In the genomic region with DNA sequence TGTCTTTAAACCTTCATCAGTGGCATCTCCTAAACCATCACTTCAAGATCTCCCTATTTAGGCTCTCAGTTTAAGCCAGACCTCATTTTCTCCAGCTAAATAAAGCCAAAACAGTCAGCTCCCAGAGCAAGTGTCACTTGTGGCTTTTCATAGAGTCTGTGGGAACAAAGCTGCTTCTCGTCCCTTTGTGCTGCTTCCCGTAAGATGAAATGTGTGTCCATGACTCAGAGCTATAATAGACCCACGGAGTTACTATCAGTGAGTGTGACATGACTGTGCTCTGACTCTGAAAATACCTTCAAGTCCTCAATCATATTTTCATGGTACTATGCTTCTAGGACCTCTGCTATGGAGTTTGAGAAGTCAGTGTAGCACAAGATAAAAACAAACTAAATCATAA, we compare ENCODE assay signal across 11 cellular contexts. TPM values are rescaled to one million over a fixed set of nuclear protein-coding genes. Genes with fewer than 3 reads are reported as not detected.
A peak's percentile ranks its signal among the peaks of the same experiment; 100 is the strongest.
DNase-seq lines count a peak whose midpoint lies in the region; ATAC-seq, FAIRE-seq and TF ChIP-seq lines count a peak whose summit lies in the region.
"Had no signal": no experiment of that assay in that cellular context is flagged by ENCODE, and none has a peak within 500 bp of the region (broad histone marks: within the 10 kb centered on the region; RNA-seq: fewer than 3 reads in every experiment).

No MANE protein-coding gene starts in this region.

- H3K4me3 Mint-ChIP-seq in activated naive CD4-positive, alpha-beta T cell treated with anti-CD3 and anti-CD28 coated beads for 36 hours, result no peak overlapping the region

- H2AK5ac ChIP-seq in mesenchymal stem cell (ENCODE audit: low read length, severe bottlenecking), result no peak overlapping the region

- H3K14ac ChIP-seq in mesenchymal stem cell (ENCODE audit: low read length in 2 of 2), result no peak overlapping the region

- TF ChIP-seq CTCF in BJ (IDR thresholded peaks at IDR 0.05; ENCODE audit: insufficient read depth, low read depth, low read length) (no peak), GM12878 (IDR thresholded peaks at IDR 0.05 in 2 of 3, conservative IDR thresholded peaks at IDR 0.05 in 1 of 3; ENCODE audit: control insufficient read depth in 2 of 3, extremely low read depth in 1 of 3, insufficient read depth in 1 of 3, low read depth in 3 of 3, low read length in 3 of 3) (no peak)

- POLR2A ChIA-PET in BJ (lab: Charles Lee) (interaction anchor here (0.6 kb wide), 1 partner anchor 92 kb away, joined by 6 read pairs; no protein-coding TSS in a partner anchor), GM12878 (lab: Charles Lee) (interaction anchor here (0.5 kb wide), 1 partner anchor 143 kb away, joined by 7 read pairs; no protein-coding TSS in a partner anchor)

- H3K36me3 ChIP-seq in BJ (ENCODE audit: control insufficient read depth, insufficient read depth, low read length), result no peaks in the 10 kb centered on the region
- H3K36me3 ChIP-seq in GM12878 (ENCODE audit: control insufficient read depth in 2 of 2, insufficient read depth in 2 of 2, low read length in 1 of 2), result no peaks in the 10 kb centered on the region
- no peaks in the 10 kb centered on the region for H3K36me3 ChIP-seq in mesenchymal stem cell (ENCODE audit: control insufficient read depth in 1 of 2, insufficient read depth in 2 of 2, low read depth in 1 of 2, low read length in 2 of 2)

- peak; percentile 82 for FAIRE-seq in H54 (lab: Jason Lieb, UNC)
- FAIRE-seq in GM12878 (lab: Jason Lieb, UNC), result no peak

- TF ChIP-seq POLR2A in H54 (IDR thresholded peaks at IDR 0.05; ENCODE audit: low read depth, low read length) (no peak), GM12878 (IDR thresholded peaks at IDR 0.05; ENCODE audit: low read depth, low read length) (no peak)

- SMC1A ChIA-PET in GM12878 (lab: Charles Lee; ENCODE audit: uncharacterized antibody, unreplicated experiment), result interaction anchor here (0.7 to 4.6 kb wide), 4 partner anchors 8 to 241 kb away, joined by 3 to 33 read pairs (median 4); no protein-coding TSS in a partner anchor

- no peaks in the 10 kb centered on the region for H3K79me2 ChIP-seq in GM12878 (ENCODE audit: control insufficient read depth, insufficient read depth, low read length)

- H3K79me1 ChIP-seq in mesenchymal stem cell (replicated peaks; ENCODE audit: low read length, poor library complexity, severe bottlenecking), result no peaks in the 10 kb centered on the region

- H4K8ac ChIP-seq in mesenchymal stem cell (ENCODE audit: low read length), result no peak overlapping the region

- TF ChIP-seq RAD21 in GM12878 (IDR thresholded peaks at IDR 0.05; ENCODE audit: insufficient read depth, low read depth, low read length), result no peak

- H3K9me3 ChIP-seq in GM12878 (replicated peaks; ENCODE audit: control insufficient read depth, insufficient read depth, low read length), result no peaks in the 10 kb centered on the region
- H3K9me3 ChIP-seq in mesenchymal stem cell (ENCODE audit: control insufficient read depth, low read length), result no peaks in the 10 kb centered on the region

- H3K27ac ChIP-seq in GM12878 (ENCODE audit: control insufficient read depth, insufficient read depth) (no peak overlapping the region), mesenchymal stem cell (ENCODE audit: low read length, poor library complexity, severe bottlenecking) (no peak overlapping the region)

- BruUV-seq in GM12878 (replicated peaks; lab: Mats Ljungman, UMichigan), result no TSS peak

- no peak overlapping the region for H3K23ac ChIP-seq in mesenchymal stem cell (ENCODE audit: low read length in 2 of 2)

- no peak overlapping the region for H3K4me2 ChIP-seq in GM12878 (ENCODE audit: control insufficient read depth, insufficient read depth)
- H3K4me2 ChIP-seq in mesenchymal stem cell (ENCODE audit: low read length, poor library complexity, severe bottlenecking), result no peak overlapping the region

- peak; percentile 21 for DNase-seq in BJ (ENCODE audit: low read depth)
- DNase-seq in H54 (ENCODE audit: insufficient read length, low spot score), result no peak
- DNase-seq in GM12878 (ENCODE audit: low read depth, low spot score), result no peak
- peak; percentile 77 for DNase-seq in mesenchymal stem cell
- DNase-seq in activated CD8-positive, alpha-beta memory T cell treated with anti-CD3 and anti-CD28 coated beads, Interleukin-2, amount 50 U/mL, for 4 hours, result no peak
- DNase-seq in NK-92 treated with Interleukin-12 subunit alpha and Interleukin-12 subunit beta, amount 100 ng/mL, for 24 hours (lab: John Stamatoyannopoulos, UW), result no peak
- DNase-seq in activated naive CD4-positive, alpha-beta T cell treated with anti-CD3 and anti-CD28 coated beads for 36 hours, result no peak
- DNase-seq: amniotic stem cell, NCI-H1417 treated with DMSO at 0.1 percent for 48 hours, NCI-H82 had no signal

- H3K27me3 ChIP-seq in BJ (ENCODE audit: control insufficient read depth, insufficient read depth, low read length) (no peaks in the 10 kb centered on the region; the same call in 1 of the 2 replicates), GM12878 (replicated peaks in 1 of 2; ENCODE audit: control insufficient read depth in 2 of 2, insufficient read depth in 2 of 2, low read length in 1 of 2) (no peaks in the 10 kb centered on the region), mesenchymal stem cell (ENCODE audit: control insufficient read depth in 1 of 2, insufficient read depth in 1 of 2, low read length in 2 of 2) (peaks cover 0 to 9% of the 10 kb centered on the region in 2 experiments)

- no peaks in the 10 kb centered on the region for H3K9me3 Mint-ChIP-seq in activated naive CD4-positive, alpha-beta T cell treated with anti-CD3 and anti-CD28 coated beads for 36 hours

- no peak overlapping the region for H2BK120ac ChIP-seq in mesenchymal stem cell (ENCODE audit: low read depth, low read length)

- H3K4me3 ChIP-seq in BJ (ENCODE audit: low read depth, low read length) (no peak overlapping the region), GM12878 (no peak overlapping the region), mesenchymal stem cell (ENCODE audit: insufficient read depth in 1 of 2, low read depth in 1 of 2, low read length in 2 of 2) (no peak overlapping the region)

- H3K9ac ChIP-seq in GM12878 (ENCODE audit: control insufficient read depth, insufficient read depth, low read length) (no peak overlapping the region), mesenchymal stem cell (ENCODE audit: low read length) (peak overlapping the region; percentile 37)

- no peaks in the 10 kb centered on the region for H3K36me3 Mint-ChIP-seq in activated naive CD4-positive, alpha-beta T cell treated with anti-CD3 and anti-CD28 coated beads for 36 hours (ENCODE audit: low read depth)

- ATAC-seq in GM12878, result no peak; the same call in 2 of the 3 replicates
- ATAC-seq in GM18909 (IDR thresholded peaks at IDR 0.05; ENCODE audit: poor library complexity, unreplicated experiment), result no peak

- CTCF ChIA-PET in BJ (lab: Yijun Ruan, JAX), result interaction anchor here (1.0 to 4.4 kb wide), 7 partner anchors 28 to 236 kb away, joined by 3 to 38 read pairs (median 6); no protein-coding TSS in a partner anchor
- CTCF ChIA-PET in GM12878 (lab: Yijun Ruan, JAX), result interaction anchor here (0.7 to 6.2 kb wide), 16 partner anchors 8 to 281 kb away, joined by 3 to 96 read pairs (median 4); partner anchors contain the start of gene ALKBH8
- CTCF ChIA-PET in activated naive CD4-positive, alpha-beta T cell treated with anti-CD3 and anti-CD28 coated beads for 36 hours (lab: Charles Lee), result interaction anchor here (1.2 to 1.4 kb wide), 3 partner anchors 12 to 222 kb away, joined by 3 to 4 read pairs (median 3); no protein-coding TSS in a partner anchor

- WGBS in GM12878 (ENCODE audit: insufficient coverage, insufficient replicate concordance, low lambda C conversion rate, missing lambda C conversion rate), result 18% methylated on average over 3 of the region's 3 CpGs
- WGBS in mesenchymal stem cell, result 8% methylated on average over 3 of the region's 3 CpGs

- H3K4ac ChIP-seq in mesenchymal stem cell (ENCODE audit: low read depth in 1 of 2, low read length in 2 of 2), result no peak overlapping the region

- H3K27me3 Mint-ChIP-seq in activated naive CD4-positive, alpha-beta T cell treated with anti-CD3 and anti-CD28 coated beads for 36 hours (ENCODE audit: low read depth), result peaks cover 4% of the 10 kb centered on the region

- RAD21 ChIA-PET in GM12878 (lab: Charles Lee; ENCODE audit: unreplicated experiment), result interaction anchor here (1.3 to 2.8 kb wide), 2 partner anchors 28 to 206 kb away, joined by 4 to 11 read pairs; no protein-coding TSS in a partner anchor

- no peaks in the 10 kb centered on the region for H3K4me1 Mint-ChIP-seq in activated naive CD4-positive, alpha-beta T cell treated with anti-CD3 and anti-CD28 coated beads for 36 hours (ENCODE audit: low read depth)

- intact Hi-C loops in GM12878 (cut with micrococcal nuclease; ENCODE audit: unreplicated experiment), result loop anchor here (5.0 kb wide), 1 partner anchor 192 kb away; no protein-coding TSS in a partner anchor
- intact Hi-C loops in activated naive CD4-positive, alpha-beta T cell treated with anti-CD3 and anti-CD28 coated beads for 36 hours (cut with micrococcal nuclease), result no loop called here

- H3K18ac ChIP-seq in mesenchymal stem cell (ENCODE audit: low read depth in 1 of 2, low read length in 2 of 2), result no peak overlapping the region

- in situ Hi-C loops in GM12878 (cut with MboI), result no loop called here

- H4K20me1 ChIP-seq in GM12878 (ENCODE audit: control insufficient read depth, insufficient read depth), result no peaks in the 10 kb centered on the region

- H3K4me1 ChIP-seq in GM12878 (ENCODE audit: control insufficient read depth, insufficient read depth, low read length) (0 out of 2 replicates have a peak, but pooled peaks cover 4% of the 10 kb centered on the region), mesenchymal stem cell (ENCODE audit: control insufficient read depth, insufficient read depth, low read depth, low read length) (no peaks in the 10 kb centered on the region)

- H2BK12ac ChIP-seq in mesenchymal stem cell (ENCODE audit: low read length in 2 of 2), result no peak overlapping the region

- no peak overlapping the region for H2BK5ac ChIP-seq in mesenchymal stem cell (ENCODE audit: low read depth, low read length, poor library complexity, severe bottlenecking)

- H2AFZ ChIP-seq in GM12878 (ENCODE audit: control insufficient read depth, low read depth, low read length) (peak overlapping the region; percentile 45; the same call in 1 of the 2 replicates), mesenchymal stem cell (ENCODE audit: low read depth, low read length) (no peak overlapping the region)

- no peak overlapping the region for H2BK15ac ChIP-seq in mesenchymal stem cell (ENCODE audit: low read depth, poor library complexity, severe bottlenecking)

- TF ChIP-seq EP300 in GM12878 (IDR thresholded peaks at IDR 0.05; ENCODE audit: borderline replicate concordance in 1 of 2, control insufficient read depth in 1 of 2, low read depth in 2 of 2, low read length in 2 of 2), result no peak

- H3K27ac Mint-ChIP-seq in activated naive CD4-positive, alpha-beta T cell treated with anti-CD3 and anti-CD28 coated beads for 36 hours, result no peak overlapping the region

- H4K91ac ChIP-seq in mesenchymal stem cell (ENCODE audit: low read length), result no peak overlapping the region

RNA-seq across cellular contexts. Expression of gene SLN, which starts 57.3 kb away (rescaled TPM):
- polyA plus RNA-seq in BJ (2011; rRNA removed), result not detected in 2 replicates
- not detected in 2 replicates for polyA minus RNA-seq in BJ (2011; rRNA and poly(A)+ RNA removed)
- not detected in 2 replicates for total RNA-seq in GM12878 (2013; cell fraction: nucleolus; rRNA removed)
- not detected in 2 replicates for total RNA-seq in GM12878 (2014; rRNA removed)
- total RNA-seq in GM12878 (2014; rRNA removed; fragmentation: Illumina TruSeq; extraction: Trizol), result not detected in 2 replicates
- total RNA-seq in GM12878 (2021), result not detected in 2 replicates
- not detected for polyA plus RNA-seq in GM12878 (2011; ENCODE audit: low read depth)
- not detected in 2 replicates for polyA plus RNA-seq in GM12878 (2011; rRNA removed)
- 0.09 TPM in 1 of 2 replicates, not detected in the other for polyA plus RNA-seq in GM12878 (2011; cell fraction: cytosol; rRNA removed)
- not detected in 2 replicates for polyA plus RNA-seq in GM12878 (2011; cell fraction: nucleus; rRNA removed)
- not detected in 2 replicates for polyA plus RNA-seq in GM12878 (2012)
- polyA plus RNA-seq in GM12878 (2014; fragmentation: Illumina TruSeq; extraction: Trizol), result not detected in 2 replicates
- under 1 TPM in 1 of 2 experiments, not detected in 1; 0.39 TPM for polyA plus RNA-seq in GM12878 (2014; fragmentation: Nextera tagmentation; extraction: Ambion mirVana)
- not detected in 2 replicates for polyA plus RNA-seq in GM12878 (2014; rRNA removed)
- not detected for polyA plus RNA-seq in GM12878 (2016; fragmentation: Nextera tagmentation; extraction: Ambion mirVana)
- not detected in 2 replicates for polyA minus RNA-seq in GM12878 (2011; rRNA and poly(A)+ RNA removed)
- not detected in 2 replicates for polyA minus RNA-seq in GM12878 (2011; cell fraction: cytosol; rRNA and poly(A)+ RNA removed)
- not detected in 2 replicates for polyA minus RNA-seq in GM12878 (2011; cell fraction: nucleus; rRNA and poly(A)+ RNA removed)
- 0.21 TPM for polyA plus RNA-seq in mesenchymal stem cell (2013, experiment 1 of 2)
- not detected for polyA plus RNA-seq in mesenchymal stem cell (2013, experiment 2 of 2)
- not detected for total RNA-seq in activated naive CD4-positive, alpha-beta T cell treated with anti-CD3 and anti-CD28 coated beads for 36 hours

Comparison
In these comparisons a context has a peak if more than half of its experiments do, and no peak if none do; other contexts are left out.
1. DNase-seq: peak in BJ (single experiment) and mesenchymal stem cell (single experiment); none in H54 (single experiment), GM12878 (single experiment), activated CD8-positive, alpha-beta memory T cell treated with anti-CD3 and anti-CD28 coated beads, Interleukin-2, amount 50 U/mL, for 4 hours (single experiment), NK-92 treated with Interleukin-12 subunit alpha and Interleukin-12 subunit beta, amount 100 ng/mL, for 24 hours (single experiment) and activated naive CD4-positive, alpha-beta T cell treated with anti-CD3 and anti-CD28 coated beads for 36 hours (single experiment).